ENCODE assay signal across 16 cellular contexts in genomic region chr2:238140721-238141540, GRCh38. TPM values are rescaled to one million over a fixed set of nuclear protein-coding genes. Genes with fewer than 3 reads are reported as not detected.
"Had no signal": no experiment of that assay in that cellular context is flagged by ENCODE, and none has a peak within 500 bp of the region (broad histone marks: within the 10 kb centered on the region; RNA-seq: fewer than 3 reads in every experiment).

No MANE protein-coding gene starts in this region.

- H3K27ac Mint-ChIP-seq: memory B cell; T-helper 1 cell treated with Interleukin-12 subunit alpha and Interleukin-12 subunit beta and Interleukin-4 antibody, amounts not matched to agents 30 μg/mL and 1 μg/mL, for 36 hours had no signal

- H3K9me3 Mint-ChIP-seq: activated naive CD4-positive, alpha-beta T cell treated with anti-CD3 and anti-CD28 coated beads, Interleukin-2, amount 50 U/mL, for 72 hours; memory B cell; nephron; T-helper 1 cell treated with Interleukin-12 subunit alpha and Interleukin-12 subunit beta and Interleukin-4 antibody, amounts not matched to agents 30 μg/mL and 1 μg/mL, for 36 hours; type B pancreatic cell had no signal

- H3K36me3 Mint-ChIP-seq: activated naive CD4-positive, alpha-beta T cell treated with anti-CD3 and anti-CD28 coated beads, Interleukin-2, amount 50 U/mL, for 72 hours; brain; memory B cell; type B pancreatic cell had no signal

- H3K4me3 ChIP-seq: prostate gland had no signal

- H3K9me3 ChIP-seq: prostate gland had no signal

- H3K4me1 ChIP-seq: prostate gland had no signal

- ATAC-seq: sciatic nerve had no signal

- H3K36me3 ChIP-seq: prostate gland had no signal

- DNase-seq: activated CD4-positive, CD25-positive, alpha-beta regulatory T cell; activated T-cell treated with anti-CD3 and anti-CD28 coated beads, Interleukin-2, amount 50 U/mL, for 1 hour; amniotic stem cell; head of caudate nucleus; stimulated activated CD4-positive, alpha-beta T cell treated with anti-CD3 and anti-CD28 coated beads, Interleukin-12 subunit alpha, Interleukin-12 subunit beta, amount 100 ng/mL, for 4 hours; stimulated activated naive CD4-positive, alpha-beta T cell treated with Interleukin-2 at 50 U/mL for 16 hours had no signal

- H3K27ac ChIP-seq: foreskin keratinocyte, prostate gland had no signal

- H3K27me3 Mint-ChIP-seq: type B pancreatic cell had no signal

- H3K4me3 Mint-ChIP-seq: memory B cell; T-helper 1 cell treated with Interleukin-12 subunit alpha and Interleukin-12 subunit beta and Interleukin-4 antibody, amounts not matched to agents 30 μg/mL and 1 μg/mL, for 36 hours; type B pancreatic cell had no signal

RNA-seq across cellular contexts. Expression of gene KLHL30, which starts 2.5 kb away (rescaled TPM):
- total RNA-seq: activated naive CD4-positive, alpha-beta T cell treated with anti-CD3 and anti-CD28 coated beads, Interleukin-2, amount 50 U/mL, for 72 hours; cerebellum; foreskin keratinocyte had no signal
- polyA plus RNA-seq: foreskin keratinocyte had no signal

RNA-seq across cellular contexts. Expression of gene ESPNL, which starts 40.8 kb away (rescaled TPM):
- total RNA-seq: sciatic nerve had no signal
